8 cellular contexts compared by ENCODE assay signal in genomic region chr1:15835205-15835740, GRCh38. TPM values are rescaled to one million over a fixed set of nuclear protein-coding genes. Genes with fewer than 3 reads are reported as not detected.
A peak's percentile ranks its signal among the peaks of the same experiment; 100 is the strongest.
DNase-seq lines count a peak whose midpoint lies in the region; ATAC-seq, FAIRE-seq and TF ChIP-seq lines count a peak whose summit lies in the region.

No MANE protein-coding gene starts in this region.

- H3K79me1 ChIP-seq in IMR-90 (ENCODE audit: low read depth in 1 of 2, low read length in 2 of 2) = peaks cover 5 to 24% of the 10 kb centered on the region in 2 experiments; a peak in 3 of 4 replicates

- no peaks in the 10 kb centered on the region for H3K27me3 ChIP-seq in CD8-positive, alpha-beta memory T cell (ENCODE audit: insufficient read depth, low read length, poor library complexity, severe bottlenecking)
- H3K27me3 ChIP-seq in IMR-90 (ENCODE audit: control insufficient read depth, insufficient read depth, low read length) (no peaks in the 10 kb centered on the region), adipocyte (replicated peaks; ENCODE audit: control insufficient read depth, insufficient read depth, low read length) (no peaks in the 10 kb centered on the region), iPS-18a (ENCODE audit: control insufficient read depth, insufficient read depth, low read length) (no peaks in the 10 kb centered on the region)

- dilution Hi-C loops in IMR-90 (cut with HindIII; ENCODE audit: low sequenced_read_pairs, unreplicated experiment) = no loop called here

- 0 out of 2 replicates have a peak overlapping the region, but pooled peaks have one; percentile 5 for H2BK20ac ChIP-seq in IMR-90 (ENCODE audit: low read depth, low read length)

- CTCF ChIA-PET in CD8-positive, alpha-beta memory T cell (lab: Charles Lee) = interaction anchor here (3.1 to 6.1 kb wide), 3 partner anchors 12 to 18 kb away, joined by 27 to 49 read pairs (median 38); partner anchors contain the start of gene SPEN
- CTCF ChIA-PET in IMR-90 (lab: Yijun Ruan, JAX) = no interaction called here

- peak overlapping the region; percentile 76 for H2AK5ac ChIP-seq in IMR-90 (ENCODE audit: low read depth, low read length)

- peaks cover 25 to 40% (median 29%) of the 10 kb centered on the region in 3 donors for H3K4me1 Mint-ChIP-seq in CD8-positive, alpha-beta memory T cell
- H3K4me1 Mint-ChIP-seq in stimulated activated memory B cell treated with anti-CD40 and anti-IgM and Interleukin-4, amounts not matched to agents 10 μg/mL and 1 μg/mL and 100 μg/mL, for 72 hours = peaks cover 51% of the 10 kb centered on the region

- H3K14ac ChIP-seq in IMR-90 (replicated peaks; ENCODE audit: low read depth, low read length) = peak overlapping the region; percentile 82

- TF ChIP-seq RAD21 in IMR-90 (IDR thresholded peaks at IDR 0.05; ENCODE audit: low read length) = no peak

- DNase-seq in CD8-positive, alpha-beta memory T cell = no peak
- DNase-seq in IMR-90 (no peak), adipocyte (ENCODE audit: low read depth) (no peak), D721Med (ENCODE audit: insufficient read length, low spot score) (no peak)
- DNase-seq in central memory CD4-positive, alpha-beta T cell = no peak

- H3K18ac ChIP-seq in IMR-90 (ENCODE audit: low read depth, low read length) = peak overlapping the region; percentile 31

- in situ Hi-C loops in IMR-90 (cut with MboI; ENCODE audit: low sequenced_read_pairs) = no loop called here

- H3K4me3 ChIP-seq in CD8-positive, alpha-beta memory T cell (ENCODE audit: low read length) = peak overlapping the region; percentile 82
- H3K4me3 ChIP-seq in IMR-90 (ENCODE audit: insufficient read depth, low read depth, low read length) (peak overlapping the region; percentile 68), adipocyte (ENCODE audit: low read length) (peak overlapping the region; percentile 92), iPS-18a (ENCODE audit: low read length) (peak overlapping the region; percentile 94)

- H4K91ac ChIP-seq in IMR-90 (ENCODE audit: insufficient read depth, low read depth, low read length) = peak overlapping the region; percentile 91

- H2AK9ac ChIP-seq in IMR-90 (replicated peaks; ENCODE audit: low read depth, low read length, poor library complexity) = peak overlapping the region; percentile 99

- H2BK120ac ChIP-seq in IMR-90 (ENCODE audit: low read depth, low read length) = peak overlapping the region; percentile 69

- H3K4me2 ChIP-seq in IMR-90 (ENCODE audit: low read depth, low read length) = peak overlapping the region; percentile 62

- ATAC-seq in GM21381 (IDR thresholded peaks at IDR 0.05; ENCODE audit: unreplicated experiment) (peak; percentile 4), IMR-90 (ENCODE audit: low read depth) (peak; percentile 6)
- ATAC-seq in stimulated activated memory B cell treated with anti-CD40 and anti-IgM and Interleukin-4, amounts not matched to agents 10 μg/mL and 1 μg/mL and 100 μg/mL, for 72 hours = peak; percentile 6

- peak overlapping the region; percentile 70 for H3K9ac ChIP-seq in IMR-90 (ENCODE audit: low read depth, low read length)
- H3K9ac ChIP-seq in adipocyte (ENCODE audit: low read length) = peak overlapping the region; percentile 98
- H3K9ac ChIP-seq in iPS-18a (ENCODE audit: low read length) = peak overlapping the region; percentile 99

- WGBS in IMR-90 (ENCODE audit: extremely low coverage in 2 of 2, insufficient read length in 1 of 2), 2 experiments = 0% methylated on average over 10 of the region's 37 CpGs; no CpG with 5 or more reads in 1 of the 2 experiments

- H3K56ac ChIP-seq in IMR-90 (ENCODE audit: extremely low read depth, insufficient read depth, low read length) = peak overlapping the region; percentile 87

- peak overlapping the region; percentile 97 for H3K27ac ChIP-seq in CD8-positive, alpha-beta memory T cell (ENCODE audit: low read depth, low read length)
- H3K27ac ChIP-seq in IMR-90 (ENCODE audit: insufficient read depth, low read length) = peak overlapping the region; percentile 85
- peak overlapping the region; percentile 93 for H3K27ac ChIP-seq in iPS-18a (ENCODE audit: low read length)

- H3K36me3 ChIP-seq in CD8-positive, alpha-beta memory T cell (ENCODE audit: insufficient read depth, low read length) = no peaks in the 10 kb centered on the region
- H3K36me3 ChIP-seq in IMR-90 (ENCODE audit: control insufficient read depth, insufficient read depth, low read length) (no peaks in the 10 kb centered on the region), adipocyte (ENCODE audit: control insufficient read depth, insufficient read depth, low read length, severe bottlenecking) (no peaks in the 10 kb centered on the region), iPS-18a (ENCODE audit: control insufficient read depth, low read depth, low read length) (peaks cover 3% of the 10 kb centered on the region)

- H4K5ac ChIP-seq in IMR-90 (ENCODE audit: low read depth, low read length) = peak overlapping the region; percentile 27

- peak overlapping the region; percentile 97 to 99 (median 99) for H3K27ac Mint-ChIP-seq in CD8-positive, alpha-beta memory T cell
- peak overlapping the region; percentile 99 for H3K27ac Mint-ChIP-seq in stimulated activated memory B cell treated with anti-CD40 and anti-IgM and Interleukin-4, amounts not matched to agents 10 μg/mL and 1 μg/mL and 100 μg/mL, for 72 hours

- no peak; the same call in 1 of the 2 replicates for TF ChIP-seq POLR2A in IMR-90 (IDR thresholded peaks at IDR 0.05; ENCODE audit: low read depth, low read length)

- FAIRE-seq in D721Med (lab: Jason Lieb, UNC) = no peak

- H3K9me1 ChIP-seq in IMR-90 (ENCODE audit: insufficient read depth, low read length) = no peaks in the 10 kb centered on the region

- no peaks in the 10 kb centered on the region for H3K9me3 Mint-ChIP-seq in CD8-positive, alpha-beta memory T cell
- no peaks in the 10 kb centered on the region for H3K9me3 Mint-ChIP-seq in stimulated activated memory B cell treated with anti-CD40 and anti-IgM and Interleukin-4, amounts not matched to agents 10 μg/mL and 1 μg/mL and 100 μg/mL, for 72 hours

- peak overlapping the region; percentile 80 for H3K23ac ChIP-seq in IMR-90 (ENCODE audit: low read depth, low read length)

- peak overlapping the region; percentile 90 for H3K4ac ChIP-seq in IMR-90 (ENCODE audit: low read depth, low read length)

- H3K4me3 Mint-ChIP-seq in CD8-positive, alpha-beta memory T cell = peak overlapping the region; percentile 90 to 98 (median 96)
- H3K4me3 Mint-ChIP-seq in stimulated activated memory B cell treated with anti-CD40 and anti-IgM and Interleukin-4, amounts not matched to agents 10 μg/mL and 1 μg/mL and 100 μg/mL, for 72 hours = peak overlapping the region; percentile 94

- intact Hi-C loops in IMR-90 (cut with micrococcal nuclease) = loop anchor here (1.0 to 2.0 kb wide), 2 partner anchors 14 to 36 kb away; no protein-coding TSS in a partner anchor

- peaks cover 0 to 23% (median 0%) of the 10 kb centered on the region in 3 donors for H3K36me3 Mint-ChIP-seq in CD8-positive, alpha-beta memory T cell
- H3K36me3 Mint-ChIP-seq in stimulated activated memory B cell treated with anti-CD40 and anti-IgM and Interleukin-4, amounts not matched to agents 10 μg/mL and 1 μg/mL and 100 μg/mL, for 72 hours = peaks cover 5% of the 10 kb centered on the region

- POLR2A ChIA-PET in CD8-positive, alpha-beta memory T cell (lab: Charles Lee) = interaction anchor here (1.6 to 8.5 kb wide), 3 partner anchors 8 to 141 kb away, joined by 5 to 319 read pairs (median 8); partner anchors contain the start of genes SPEN and ZBTB17
- POLR2A ChIA-PET in IMR-90 (lab: Charles Lee; ENCODE audit: unreplicated experiment) = no interaction called here

- peaks cover 0 to 2% of the 10 kb centered on the region in 2 donors for H3K27me3 Mint-ChIP-seq in CD8-positive, alpha-beta memory T cell
- H3K27me3 Mint-ChIP-seq in stimulated activated memory B cell treated with anti-CD40 and anti-IgM and Interleukin-4, amounts not matched to agents 10 μg/mL and 1 μg/mL and 100 μg/mL, for 72 hours = no peaks in the 10 kb centered on the region

- peak overlapping the region; percentile 15; the same call in 1 of the 3 replicates for H2BK15ac ChIP-seq in IMR-90 (ENCODE audit: low read depth, low read length)

- BruUV-seq in IMR-90 (replicated peaks; lab: Mats Ljungman, UMichigan) = no TSS peak

- H4K20me1 ChIP-seq in IMR-90 (ENCODE audit: insufficient read depth, low read length) = no peaks in the 10 kb centered on the region

- peak overlapping the region; percentile 98 for H2AFZ ChIP-seq in IMR-90 (replicated peaks; ENCODE audit: low read length, poor library complexity)

- H2BK5ac ChIP-seq in IMR-90 (ENCODE audit: low read depth, low read length, poor library complexity, severe bottlenecking) = peak overlapping the region; percentile 91

- H3K9me3 ChIP-seq in CD8-positive, alpha-beta memory T cell (ENCODE audit: low read length) = no peaks in the 10 kb centered on the region
- H3K9me3 ChIP-seq in IMR-90 (ENCODE audit: control insufficient read depth, insufficient read depth, low read length) (no peaks in the 10 kb centered on the region), adipocyte (ENCODE audit: control insufficient read depth, low read length) (no peaks in the 10 kb centered on the region), iPS-18a (ENCODE audit: control insufficient read depth, low read depth, low read length) (no peaks in the 10 kb centered on the region)

- peak overlapping the region; percentile 78 to 96 for H4K8ac ChIP-seq in IMR-90 (ENCODE audit: low read depth in 2 of 2, low read length in 2 of 2)

- peaks cover 13% of the 10 kb centered on the region for H3K4me1 ChIP-seq in CD8-positive, alpha-beta memory T cell (ENCODE audit: insufficient read depth, low read length)
- H3K4me1 ChIP-seq in IMR-90 (ENCODE audit: control insufficient read depth, insufficient read depth, low read length) (peaks cover 2% of the 10 kb centered on the region; the same call in 1 of the 2 replicates), adipocyte (ENCODE audit: control insufficient read depth, insufficient read depth, low read length) (peaks cover 20% of the 10 kb centered on the region), iPS-18a (ENCODE audit: control insufficient read depth, low read depth, low read length) (peaks cover 10% of the 10 kb centered on the region)

- no peak for TF ChIP-seq CTCF in IMR-90 (conservative IDR thresholded peaks at IDR 0.05; ENCODE audit: low read depth, low read length)
- TF ChIP-seq CTCF in D721Med (IDR thresholded peaks at IDR 0.05; ENCODE audit: insufficient read depth, missing control alignments) = no peak

TF ChIP-seq in IMR-90, 13 proteins besides CTCF, POLR2A, EP300 and RAD21 (continues in another document):
- TF ChIP-seq FOS (IDR thresholded peaks at IDR 0.05; ENCODE audit: low read depth, low read length) = no peak

RNA-seq across cellular contexts. Expression of gene SPEN, which starts 12.2 kb away (rescaled TPM):
- total RNA-seq in CD8-positive, alpha-beta memory T cell = 10 to 100 TPM; 63.1 to 66.3 TPM
- polyA plus RNA-seq in CD8-positive, alpha-beta memory T cell = 35.6 TPM
- total RNA-seq in IMR-90 (2012; rRNA removed) = 15.8 and 20.3 TPM in 2 replicates
- polyA plus RNA-seq in IMR-90 (2012; rRNA removed) = 7.6 and 9.4 TPM in 2 replicates
- polyA plus RNA-seq in IMR-90 (2012; cell fraction: cytosol; rRNA removed) = 1.7 and 3.2 TPM in 2 replicates
- 24.4 and 38.3 TPM in 2 replicates for polyA plus RNA-seq in IMR-90 (2012; cell fraction: nucleus; rRNA removed; ENCODE audit: low replicate concordance)

RNA-seq across cellular contexts. Expression of gene UQCRHL, which starts 27.8 kb away (rescaled TPM):
- 1 to 10 TPM; 1.7 to 2.0 TPM for total RNA-seq in CD8-positive, alpha-beta memory T cell
- 0.95 TPM for polyA plus RNA-seq in CD8-positive, alpha-beta memory T cell
- 1.4 and 2.8 TPM in 2 replicates for total RNA-seq in IMR-90 (2012; rRNA removed)
- polyA plus RNA-seq in IMR-90 (2012; rRNA removed) = 2.4 and 2.6 TPM in 2 replicates
- polyA plus RNA-seq in IMR-90 (2012; cell fraction: cytosol; rRNA removed) = 0.44 and 0.71 TPM in 2 replicates
- polyA plus RNA-seq in IMR-90 (2012; cell fraction: nucleus; rRNA removed; ENCODE audit: low replicate concordance) = 0.13 and 1.4 TPM in 2 replicates
